Comparison of ENCODE assay signal across 13 cellular contexts in the genomic region with DNA sequence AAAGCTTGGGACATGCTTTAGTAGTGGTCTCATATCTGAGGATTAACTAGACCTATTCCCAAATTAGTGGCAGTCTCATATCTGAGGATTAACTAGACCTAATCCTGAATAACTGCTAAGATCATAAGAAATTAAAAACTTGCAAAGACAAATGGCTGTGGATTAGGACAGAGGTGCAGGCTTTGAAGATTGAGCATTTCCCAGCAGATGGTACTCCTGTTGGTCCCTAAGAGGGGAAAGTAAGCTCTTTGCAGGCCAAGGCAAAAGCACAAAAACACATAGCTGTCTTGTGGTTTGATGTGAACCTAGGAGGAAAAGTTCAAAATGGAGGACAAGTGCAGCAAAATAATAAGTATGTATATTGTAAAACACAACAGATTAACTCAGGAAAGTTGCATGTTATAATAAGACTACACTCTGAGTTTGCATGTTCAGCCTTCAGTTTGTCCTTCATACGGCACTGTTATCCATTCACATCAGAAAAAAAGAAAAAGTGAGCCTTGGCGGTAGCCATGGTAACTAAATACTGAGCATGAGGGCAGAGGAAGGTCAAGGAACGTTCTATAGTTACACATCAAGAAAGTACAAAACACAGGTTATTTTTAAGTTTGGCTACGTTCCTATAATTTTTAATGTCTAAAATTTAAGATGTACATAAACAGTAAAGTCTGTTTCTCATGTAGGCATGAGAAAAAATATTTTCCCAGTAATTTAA.
DNase-seq lines count a peak whose midpoint lies in the region; TF ChIP-seq lines count a peak whose summit lies in the region.
"Had no signal": no experiment of that assay in that cellular context is flagged by ENCODE, and none has a peak within 500 bp of the region (broad histone marks: within the 10 kb centered on the region; RNA-seq: fewer than 3 reads in every experiment).

No MANE protein-coding gene starts in this region.

- H3K27me3 ChIP-seq in endodermal cell (ENCODE audit: control insufficient read depth, insufficient read depth, low read length, poor library complexity, severe bottlenecking) = no peaks in the 10 kb centered on the region
- no peaks in the 10 kb centered on the region for H3K27me3 ChIP-seq in stomach smooth muscle (ENCODE audit: control insufficient read depth in 1 of 2, insufficient read depth in 2 of 2, low read length in 2 of 2)
- H3K27me3 ChIP-seq in GM23248 (replicated peaks; ENCODE audit: insufficient read depth) = no peaks in the 10 kb centered on the region
- no peaks in the 10 kb centered on the region for H3K27me3 ChIP-seq in SJCRH30
- H3K27me3 ChIP-seq: BLaER1 treated with 17β-estradiol and CSF1 and Interleukin-3, amounts not matched to agents 10 nM and 100 nM had no signal

- in situ Hi-C loops in GM23248 (cut with MboI) = no loop called here

- DNase-seq in RPMI8226 (peak; percentile 29), endodermal cell (no peak), GM23248 (no peak), NCI-H526 (lab: John Stamatoyannopoulos, UW) (no peak), SJCRH30 (no peak)
- DNase-seq: activated naive CD4-positive, alpha-beta T cell treated with anti-CD3 and anti-CD28 coated beads, Interleukin-2, amount 10 ng/mL, durations not matched to agents 7 days and 5 days; erythroblast; NCI-H2081; stimulated activated CD4-positive, alpha-beta T cell treated with anti-CD3 and anti-CD28 coated beads, Interleukin-1b, Interleukin-23, amount 100 ng/mL, for 48 hours had no signal

- H3K36me3 Mint-ChIP-seq in endodermal cell (ENCODE audit: low read depth) = no peaks in the 10 kb centered on the region
- H3K36me3 Mint-ChIP-seq: activated naive CD4-positive, alpha-beta T cell treated with anti-CD3 and anti-CD28 coated beads, Interleukin-2, amount 10 ng/mL, durations not matched to agents 7 days and 5 days had no signal

- H2AFZ ChIP-seq in GM23248 = no peak overlapping the region

- no peaks in the 10 kb centered on the region for H3K9me3 Mint-ChIP-seq in endodermal cell
- H3K9me3 Mint-ChIP-seq: activated naive CD4-positive, alpha-beta T cell treated with anti-CD3 and anti-CD28 coated beads, Interleukin-2, amount 10 ng/mL, durations not matched to agents 7 days and 5 days had no signal

- H3K4me3 Mint-ChIP-seq in endodermal cell = no peak overlapping the region
- H3K4me3 Mint-ChIP-seq: activated naive CD4-positive, alpha-beta T cell treated with anti-CD3 and anti-CD28 coated beads, Interleukin-2, amount 10 ng/mL, durations not matched to agents 7 days and 5 days had no signal

- H3K4me1 Mint-ChIP-seq in endodermal cell = peaks cover 15% of the 10 kb centered on the region
- H3K4me1 Mint-ChIP-seq: activated naive CD4-positive, alpha-beta T cell treated with anti-CD3 and anti-CD28 coated beads, Interleukin-2, amount 10 ng/mL, durations not matched to agents 7 days and 5 days had no signal

- TF ChIP-seq CTCF in endodermal cell (conservative IDR thresholded peaks at IDR 0.05) = no peak

- H3K4me1 ChIP-seq in endodermal cell (ENCODE audit: control insufficient read depth, insufficient read depth, low read length) (no peaks in the 10 kb centered on the region), mesodermal cell (ENCODE audit: control insufficient read depth, insufficient read depth, low read length, poor library complexity, severe bottlenecking) (peaks cover 6% of the 10 kb centered on the region), stomach smooth muscle (ENCODE audit: control insufficient read depth, insufficient read depth, low read length) (peaks cover 26% of the 10 kb centered on the region), GM23248 (ENCODE audit: insufficient read depth) (peaks cover 8% of the 10 kb centered on the region), SJCRH30 (peaks cover 12% of the 10 kb centered on the region)

- H3K27ac Mint-ChIP-seq in endodermal cell = no peak overlapping the region
- H3K27ac Mint-ChIP-seq: activated naive CD4-positive, alpha-beta T cell treated with anti-CD3 and anti-CD28 coated beads, Interleukin-2, amount 10 ng/mL, durations not matched to agents 7 days and 5 days had no signal

- H3K27ac ChIP-seq in endodermal cell (ENCODE audit: low read depth, low read length) = peak overlapping the region; percentile 12
- peak overlapping the region; percentile 46 for H3K27ac ChIP-seq in mesodermal cell (ENCODE audit: low read depth, low read length, severe bottlenecking)
- H3K27ac ChIP-seq in stomach smooth muscle (ENCODE audit: low read length) = peak overlapping the region; percentile 56
- no peak overlapping the region for H3K27ac ChIP-seq in GM23248
- no peak overlapping the region for H3K27ac ChIP-seq in SJCRH30
- H3K27ac ChIP-seq: BLaER1 treated with 17β-estradiol and CSF1 and Interleukin-3, amounts not matched to agents 10 nM and 100 nM; VCaP had no signal

- H3K79me2 ChIP-seq in GM23248 (ENCODE audit: insufficient read depth) = no peaks in the 10 kb centered on the region

- H3K4me2 ChIP-seq in GM23248 (ENCODE audit: unreplicated experiment) = no peak overlapping the region

- H3K27me3 Mint-ChIP-seq in endodermal cell (ENCODE audit: insufficient read depth) = no peaks in the 10 kb centered on the region

- H3F3A ChIP-seq in GM23248 (ENCODE audit: insufficient read depth) = 0 out of 2 replicates have a peak, but pooled peaks cover 7% of the 10 kb centered on the region

- H3K9me3 ChIP-seq in endodermal cell (ENCODE audit: control insufficient read depth, low read length) (peaks cover 7% of the 10 kb centered on the region), mesodermal cell (ENCODE audit: control insufficient read depth, low read length) (no peaks in the 10 kb centered on the region), stomach smooth muscle (ENCODE audit: control insufficient read depth in 2 of 2, low read length in 2 of 2) (no peaks in the 10 kb centered on the region), GM23248 (ENCODE audit: low read depth) (no peaks in the 10 kb centered on the region), SJCRH30 (replicated peaks) (no peaks in the 10 kb centered on the region)

- H3K4me3 ChIP-seq in endodermal cell (ENCODE audit: low read length) (no peak overlapping the region), mesodermal cell (ENCODE audit: extremely low read depth, insufficient read depth, low read length, poor library complexity, severe bottlenecking) (no peak overlapping the region), stomach smooth muscle (ENCODE audit: low read length in 2 of 2) (no peak overlapping the region), GM23248 (no peak overlapping the region), SJCRH30 (no peak overlapping the region)
- H3K4me3 ChIP-seq: BLaER1 treated with 17β-estradiol and CSF1 and Interleukin-3, amounts not matched to agents 10 nM and 100 nM had no signal

- H3K9me2 ChIP-seq in GM23248 (ENCODE audit: insufficient read depth) = no peaks in the 10 kb centered on the region

- H3K36me3 ChIP-seq in endodermal cell (ENCODE audit: control insufficient read depth, insufficient read depth, low read length) (no peaks in the 10 kb centered on the region), mesodermal cell (ENCODE audit: control insufficient read depth, insufficient read depth, low read length) (no peaks in the 10 kb centered on the region), stomach smooth muscle (ENCODE audit: control insufficient read depth in 2 of 2, insufficient read depth in 2 of 2, low read length in 2 of 2) (no peaks in the 10 kb centered on the region), GM23248 (ENCODE audit: low read depth) (no peaks in the 10 kb centered on the region), SJCRH30 (no peaks in the 10 kb centered on the region)
- H3K36me3 ChIP-seq: BLaER1 treated with 17β-estradiol and CSF1 and Interleukin-3, amounts not matched to agents 10 nM and 100 nM had no signal

- H4K20me1 ChIP-seq in GM23248 (ENCODE audit: insufficient read depth) = no peaks in the 10 kb centered on the region
- H4K20me1 ChIP-seq: BLaER1 treated with 17β-estradiol and CSF1 and Interleukin-3, amounts not matched to agents 10 nM and 100 nM had no signal

- H3K9ac ChIP-seq in endodermal cell (ENCODE audit: extremely low read depth, low read length, poor library complexity, severe bottlenecking) = no peak overlapping the region
- H3K9ac ChIP-seq in stomach smooth muscle (ENCODE audit: low read length in 2 of 2) = no peak overlapping the region
- no peak overlapping the region for H3K9ac ChIP-seq in GM23248
- H3K9ac ChIP-seq: BLaER1 treated with 17β-estradiol and CSF1 and Interleukin-3, amounts not matched to agents 10 nM and 100 nM had no signal

- WGBS in endodermal cell (ENCODE audit: insufficient coverage in 1 of 2, insufficient read length in 1 of 2), 2 experiments = 83 to 95% methylated on average over 1 to 3 of the region's 4 CpGs
- WGBS in mesodermal cell (ENCODE audit: insufficient coverage in 2 of 2), 2 experiments = no CpG with 5 or more reads among the region's 4 CpGs
- WGBS in GM23248 (ENCODE audit: low coverage in 1 of 2, low lambda C conversion rate in 2 of 2, missing lambda C conversion rate in 2 of 2), 2 experiments = 59 to 64% methylated on average over 4 of the region's 4 CpGs

Comparison
In these comparisons a context has a peak if more than half of its experiments do, and no peak if none do; other contexts are left out.
1. H3K27ac ChIP-seq: peak in endodermal cell (single experiment), mesodermal cell (single experiment) and stomach smooth muscle (single experiment); none in GM23248 (single experiment) and SJCRH30 (single experiment).